In genomic region chr7:112156412-112156811, GRCh38 we compare ENCODE assay signal across 16 cellular contexts. TPM values are rescaled to one million over a fixed set of nuclear protein-coding genes. Genes with fewer than 3 reads are reported as not detected.
A peak's percentile ranks its signal among the peaks of the same experiment; 100 is the strongest.
DNase-seq lines count a peak whose midpoint lies in the region; ATAC-seq, FAIRE-seq and TF ChIP-seq lines count a peak whose summit lies in the region.
"Had no signal": no experiment of that assay in that cellular context is flagged by ENCODE, and none has a peak within 500 bp of the region (broad histone marks: within the 10 kb centered on the region; RNA-seq: fewer than 3 reads in every experiment).

No MANE protein-coding gene starts in this region.

- H3K4me1 ChIP-seq in astrocyte (ENCODE audit: insufficient read depth, low read length), result peaks cover 24% of the 10 kb centered on the region
- peaks cover 21% of the 10 kb centered on the region for H3K4me1 ChIP-seq in smooth muscle cell (ENCODE audit: low read depth)

- H3K27ac ChIP-seq in astrocyte (ENCODE audit: low read depth, low read length) (peak overlapping the region; percentile 11), smooth muscle cell (ENCODE audit: low read depth) (peak overlapping the region; percentile 22)
- H3K27ac ChIP-seq: A549, C4-2B had no signal

- H2AFZ ChIP-seq in astrocyte (ENCODE audit: low read depth, low read length), result no peak overlapping the region
- no peak overlapping the region for H2AFZ ChIP-seq in smooth muscle cell (ENCODE audit: low read depth)

- H3K9me3 ChIP-seq in astrocyte (ENCODE audit: insufficient read depth, low read depth, low read length) (no peaks in the 10 kb centered on the region), smooth muscle cell (replicated peaks; ENCODE audit: low read depth) (no peaks in the 10 kb centered on the region)
- H3K9me3 ChIP-seq: A549, BE2C had no signal

- no peak overlapping the region for H3K4me3 Mint-ChIP-seq in astrocyte (ENCODE audit: unreplicated experiment)
- H3K4me3 Mint-ChIP-seq: CD4-positive, alpha-beta memory T cell; H9 had no signal

- no peaks in the 10 kb centered on the region for H3K27me3 Mint-ChIP-seq in astrocyte (ENCODE audit: low read depth, unreplicated experiment)

- no peaks in the 10 kb centered on the region for H3K27me3 ChIP-seq in astrocyte (ENCODE audit: insufficient read depth, low read length)
- no peaks in the 10 kb centered on the region for H3K27me3 ChIP-seq in smooth muscle cell (ENCODE audit: low read depth)
- H3K27me3 ChIP-seq: BE2C had no signal

- H3K9ac ChIP-seq in astrocyte (ENCODE audit: low read length) (no peak overlapping the region), smooth muscle cell (ENCODE audit: low read depth) (peak overlapping the region; percentile 26)

- H3K79me2 ChIP-seq in astrocyte (ENCODE audit: insufficient read depth, low read length) (peaks cover 5% of the 10 kb centered on the region), smooth muscle cell (ENCODE audit: low read depth) (peaks cover 17% of the 10 kb centered on the region)

- H3K4me1 Mint-ChIP-seq in astrocyte (ENCODE audit: low read depth, unreplicated experiment), result peaks cover 49% of the 10 kb centered on the region
- H3K4me1 Mint-ChIP-seq: CD4-positive, alpha-beta memory T cell had no signal

- ATAC-seq in left lobe of liver, result no peak
- ATAC-seq: A549 had no signal

- H3F3A ChIP-seq in smooth muscle cell (ENCODE audit: low read depth), result no peaks in the 10 kb centered on the region

- FAIRE-seq in astrocyte (lab: Jason Lieb, UNC), result no peak
- FAIRE-seq: D721Med, GM12892, GM19239 had no signal

- no peak overlapping the region for H3K4me2 ChIP-seq in astrocyte (ENCODE audit: low read length)
- H3K4me2 ChIP-seq in smooth muscle cell, result no peak overlapping the region
- H3K4me2 ChIP-seq: A549 had no signal

- peak; percentile 15 for DNase-seq in NCI-H226
- peak; percentile 25 for DNase-seq in astrocyte (ENCODE audit: low read depth)
- DNase-seq in myocyte (ENCODE audit: low read depth), result peak; percentile 46
- DNase-seq in smooth muscle cell (lab: John Stamatoyannopoulos, UW; ENCODE audit: unreplicated experiment), result no peak
- no peak for DNase-seq in NCI-H1417 treated with DMSO at 0.1 percent for 48 hours (lab: John Stamatoyannopoulos, UW)
- no peak for DNase-seq in left lobe of liver (ENCODE audit: low spot score)
- no peak for DNase-seq in DMS53 treated with DMSO at 0.1 percent for 48 hours (lab: John Stamatoyannopoulos, UW; ENCODE audit: unreplicated experiment)
- DNase-seq: BE2C; CD4-positive, alpha-beta memory T cell; GOT3; H9 had no signal

- H3K4me3 ChIP-seq in astrocyte (ENCODE audit: insufficient read depth, low read depth, low read length) (no peak overlapping the region), smooth muscle cell (no peak overlapping the region)
- H3K4me3 ChIP-seq: A549 had no signal

- peak overlapping the region; percentile 63 for H3K27ac Mint-ChIP-seq in astrocyte (ENCODE audit: unreplicated experiment)
- H3K27ac Mint-ChIP-seq: CD4-positive, alpha-beta memory T cell had no signal

- TF ChIP-seq CTCF in astrocyte (IDR thresholded peaks at IDR 0.05; ENCODE audit: insufficient read depth, low read depth, low read length) (no peak), smooth muscle cell (IDR thresholded peaks at IDR 0.05; ENCODE audit: borderline replicate concordance, insufficient read depth, poor library complexity, severe bottlenecking) (no peak)

- no peaks in the 10 kb centered on the region for H3K9me3 Mint-ChIP-seq in astrocyte (ENCODE audit: unreplicated experiment)
- H3K9me3 Mint-ChIP-seq: CD4-positive, alpha-beta memory T cell; H9 had no signal

- H3K36me3 Mint-ChIP-seq in astrocyte (ENCODE audit: low read depth, unreplicated experiment), result no peaks in the 10 kb centered on the region
- H3K36me3 Mint-ChIP-seq: CD4-positive, alpha-beta memory T cell had no signal

- 100% methylated on average over 1 of the region's 1 CpG for WGBS in smooth muscle cell (ENCODE audit: low lambda C conversion rate)

- H4K20me1 ChIP-seq in astrocyte (ENCODE audit: insufficient read depth, low read length) (peaks cover 7% of the 10 kb centered on the region), smooth muscle cell (ENCODE audit: low read depth) (peaks cover 14% of the 10 kb centered on the region)

- H3K36me3 ChIP-seq in astrocyte (ENCODE audit: insufficient read depth, low read length) (no peaks in the 10 kb centered on the region), smooth muscle cell (ENCODE audit: low read depth) (no peaks in the 10 kb centered on the region)
- H3K36me3 ChIP-seq: BE2C had no signal

RNA-seq across cellular contexts. Expression of gene DOCK4, which starts 49.8 kb away (rescaled TPM):
- 31.4 and 32.2 TPM in 2 replicates for total RNA-seq in astrocyte
- total RNA-seq in myocyte, result 13.2 and 16.3 TPM in 2 replicates
- 2.0 TPM for polyA plus RNA-seq in myocyte (2012)
- total RNA-seq in smooth muscle cell, result 20.5 and 32.7 TPM in 2 replicates
- 7.4 and 7.8 TPM in 2 replicates for polyA plus RNA-seq in smooth muscle cell
- total RNA-seq in left lobe of liver, result 11.8 TPM

RNA-seq across cellular contexts. Expression of gene ZNF277, which starts 50.1 kb away (rescaled TPM):
- total RNA-seq in astrocyte, result 22.9 and 23.0 TPM in 2 replicates
- total RNA-seq in myocyte, result 31.4 and 42.9 TPM in 2 replicates
- polyA plus RNA-seq in myocyte (2012), result 9.5 TPM
- 28.0 and 31.7 TPM in 2 replicates for total RNA-seq in smooth muscle cell
- 8.4 and 8.6 TPM in 2 replicates for polyA plus RNA-seq in smooth muscle cell
- total RNA-seq in left lobe of liver, result 13.8 TPM

Comparison
In these comparisons a context has a peak if more than half of its experiments do, and no peak if none do; other contexts are left out.
1. DNase-seq: peak in NCI-H226 (single experiment), astrocyte (single experiment) and myocyte (single experiment); none in smooth muscle cell (single experiment), NCI-H1417 treated with DMSO at 0.1 percent for 48 hours (single experiment), left lobe of liver (single experiment) and DMS53 treated with DMSO at 0.1 percent for 48 hours (single experiment).